ENCODE assay signal across 1 cellular context in genomic region chr16:58198022-58198683, GRCh38.
TF ChIP-seq lines count a peak whose summit lies in the region.

TSS of gene CSNK2A2 (minus strand) at chr16:58198106. CDS start at chr16:58197736, 370 bp downstream.

TF ChIP-seq in H1, 55 proteins besides CTCF, POLR2A, EP300 and RAD21 (continued from another document):
- TF ChIP-seq SIN3A (conservative IDR thresholded peaks at IDR 0.05 in 1 of 2, IDR thresholded peaks at IDR 0.05 in 1 of 2; ENCODE audit: low read depth in 1 of 2, low read length in 2 of 2): 0 out of 4 replicates have a peak, but pooled peaks of 1 of the 2 experiments have one; percentile 62
